8 cellular contexts compared by ENCODE assay signal in genomic region chr19:925087-925911, GRCh38. TPM values are rescaled to one million over a fixed set of nuclear protein-coding genes. Genes with fewer than 3 reads are reported as not detected.
A peak's percentile ranks its signal among the peaks of the same experiment; 100 is the strongest.
DNase-seq lines count a peak whose midpoint lies in the region; TF ChIP-seq lines count a peak whose summit lies in the region.

No MANE protein-coding gene starts in this region.

- peak overlapping the region; percentile 61 to 74 for H3K27ac ChIP-seq in tibial artery

- no peaks in the 10 kb centered on the region for H3K9me3 ChIP-seq in tibial artery

- H3K27me3 ChIP-seq in H7 (ENCODE audit: control insufficient read depth, insufficient read depth, low read length): peaks cover 12% of the 10 kb centered on the region
- H3K27me3 ChIP-seq in tibial artery: peaks cover 3 to 19% of the 10 kb centered on the region in 2 donors

- intact Hi-C loops in tibial artery (cut with DNase I; ENCODE audit: low total_unique reads): loop anchor here (10.0 kb wide), 1 partner anchor 180 kb away; the partner anchor contains the start of gene GPX4

- peaks cover 8% of the 10 kb centered on the region for H3K4me1 Mint-ChIP-seq in neural crest cell

- no peak for TF ChIP-seq CTCF in LNCaP clone FGC (IDR thresholded peaks at IDR 0.05; ENCODE audit: control insufficient read depth, extremely low read depth, insufficient read depth)
- no peak for TF ChIP-seq CTCF in neural crest cell (conservative IDR thresholded peaks at IDR 0.05)
- no peak for TF ChIP-seq CTCF in tibial artery (IDR thresholded peaks at IDR 0.05)

- no peaks in the 10 kb centered on the region for H3K9me3 Mint-ChIP-seq in neural crest cell

- H3K36me3 Mint-ChIP-seq in neural crest cell (ENCODE audit: low read depth): no peaks in the 10 kb centered on the region

- in situ Hi-C loops in G401 (cut with HindIII; ENCODE audit: low sequenced_read_pairs): no loop called here

- peaks cover 1% of the 10 kb centered on the region; the same call in 1 of the 2 replicates for H3K36me3 ChIP-seq in H7 (replicated peaks; ENCODE audit: control insufficient read depth, insufficient read depth, low read length)
- H3K36me3 ChIP-seq in tibial artery: no peaks in the 10 kb centered on the region

- DNase-seq in G401 (ENCODE audit: low spot score): peak; percentile 78
- DNase-seq in H7: peak; percentile 99
- DNase-seq in LNCaP clone FGC (ENCODE audit: low read depth): no peak
- peak; percentile 30 for DNase-seq in SIG-M5 (lab: John Stamatoyannopoulos, UW)
- DNase-seq in activated naive CD4-positive, alpha-beta T cell (lab: John Stamatoyannopoulos, UW): peak; percentile 51 to 77 (median 63)
- DNase-seq in foreskin melanocyte: peak; percentile 74
- DNase-seq in neural crest cell (ENCODE audit: low read depth, low spot score): peak; percentile 78
- peak; percentile 82 to 89 for DNase-seq in tibial artery

- H3K27ac Mint-ChIP-seq in neural crest cell (ENCODE audit: unreplicated experiment): no peak overlapping the region

- peaks cover 25% of the 10 kb centered on the region for H3K27me3 Mint-ChIP-seq in neural crest cell (ENCODE audit: low read depth)

- peaks cover 0 to 41% (median 29%) of the 10 kb centered on the region in 4 donors for H3K4me1 ChIP-seq in tibial artery

- H3K4me3 ChIP-seq in H7 (ENCODE audit: insufficient read depth, low read depth, low read length): peak overlapping the region; percentile 91
- H3K4me3 ChIP-seq in LNCaP clone FGC (ENCODE audit: low read depth, low read length): peak overlapping the region; percentile 92
- H3K4me3 ChIP-seq in tibial artery: peak overlapping the region; percentile 80 to 87

- H3K4me3 Mint-ChIP-seq in neural crest cell: peak overlapping the region; percentile 83

RNA-seq across cellular contexts. Expression of gene ARID3A, which starts 0.5 kb away (rescaled TPM):
- total RNA-seq in G401 (2014; rRNA removed; shearing (Covaris generic)): 95.4 and 103 TPM in 2 replicates
- total RNA-seq in H7 (2014; rRNA removed; shearing (Covaris generic)): 85.4 and 92.6 TPM in 2 replicates
- total RNA-seq in neural crest cell: 48.4 and 58.9 TPM in 2 replicates

RNA-seq across cellular contexts. Expression of gene KISS1R, which starts 8.2 kb away (rescaled TPM):
- total RNA-seq in G401 (2014; rRNA removed; shearing (Covaris generic)): 1.8 and 1.9 TPM in 2 replicates
- total RNA-seq in H7 (2014; rRNA removed; shearing (Covaris generic)): 0.67 and 1.4 TPM in 2 replicates
- 2.2 and 2.4 TPM in 2 replicates for total RNA-seq in neural crest cell

RNA-seq across cellular contexts. Expression of gene R3HDM4, which starts 12.3 kb away (rescaled TPM):
- total RNA-seq in G401 (2014; rRNA removed; shearing (Covaris generic)): 12.7 and 13.9 TPM in 2 replicates
- total RNA-seq in H7 (2014; rRNA removed; shearing (Covaris generic)): 47.5 and 49.9 TPM in 2 replicates
- total RNA-seq in neural crest cell: 47.7 and 50.9 TPM in 2 replicates

RNA-seq across cellular contexts. Expression of gene RNU6-9, which starts 32.0 kb away (rescaled TPM):
- total RNA-seq in G401 (2014; rRNA removed; shearing (Covaris generic)): not detected in 2 replicates
- not detected in 2 replicates for total RNA-seq in H7 (2014; rRNA removed; shearing (Covaris generic))
- not detected in 2 replicates for total RNA-seq in neural crest cell

RNA-seq across cellular contexts. Expression of gene MED16, which starts 32.3 kb away (rescaled TPM):
- 51.0 and 58.7 TPM in 2 replicates for total RNA-seq in G401 (2014; rRNA removed; shearing (Covaris generic))
- total RNA-seq in H7 (2014; rRNA removed; shearing (Covaris generic)): 29.5 and 36.2 TPM in 2 replicates
- 73.9 and 77.7 TPM in 2 replicates for total RNA-seq in neural crest cell
